4 cellular contexts compared by ENCODE assay signal in the genomic region with DNA sequence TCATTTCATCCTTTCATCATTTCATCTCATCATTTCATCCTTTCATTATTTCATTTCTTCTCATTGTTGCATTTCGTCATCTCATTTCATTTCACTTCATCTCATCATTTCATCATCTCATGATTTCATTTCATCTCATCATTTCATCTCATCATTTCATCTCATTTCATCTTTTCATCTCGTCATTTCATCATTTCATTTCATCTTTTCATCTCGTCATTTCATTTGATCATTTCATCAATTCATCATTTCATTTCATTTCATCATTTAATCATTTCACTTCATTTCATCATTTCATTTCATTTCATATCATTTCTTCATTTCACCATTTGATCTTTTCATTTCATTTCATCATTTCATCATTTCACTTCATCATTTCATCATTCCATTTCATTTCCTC.
A peak's percentile ranks its signal among the peaks of the same experiment; 100 is the strongest.
DNase-seq lines count a peak whose midpoint lies in the region; ATAC-seq, FAIRE-seq and TF ChIP-seq lines count a peak whose summit lies in the region.
"Not testable (repeated sequence)": the region's sequence is repeated elsewhere in the genome, so short reads cannot be mapped to it uniquely, and the experiment has no call there.

No MANE protein-coding gene starts in this region.

- H3K9ac ChIP-seq in GM12878 (ENCODE audit: control insufficient read depth, insufficient read depth, low read length): not testable (repeated sequence)

- H3K27ac ChIP-seq in HEK293 (ENCODE audit: extremely low read depth, low read depth, low read length); GM12878 (ENCODE audit: control insufficient read depth, insufficient read depth): not testable (repeated sequence)

- intact Hi-C loops in GM12878 (cut with micrococcal nuclease; ENCODE audit: unreplicated experiment): not testable (repeated sequence)

- H3K4me2 ChIP-seq in GM12878 (ENCODE audit: control insufficient read depth, insufficient read depth): not testable (repeated sequence)

- not testable (repeated sequence) for H3K79me2 ChIP-seq in GM12878 (ENCODE audit: control insufficient read depth, insufficient read depth, low read length)

- POLR2A ChIA-PET in HEK293 (lab: Yijun Ruan, JAX); GM12878 (lab: Charles Lee): not testable (repeated sequence)

- not testable (repeated sequence) for H3K4me1 ChIP-seq in HEK293 (ENCODE audit: control insufficient read depth, insufficient read depth, low read length); GM12878 (ENCODE audit: control insufficient read depth, insufficient read depth, low read length)

- not testable (repeated sequence) for H3K27me3 ChIP-seq in GM12878 (replicated peaks in 1 of 2; ENCODE audit: control insufficient read depth in 2 of 2, insufficient read depth in 2 of 2, low read length in 1 of 2)

- RAD21 ChIA-PET in GM12878 (lab: Charles Lee; ENCODE audit: unreplicated experiment): not testable (repeated sequence)

- in situ Hi-C loops in GM12878 (cut with MboI): not testable (repeated sequence)

- not testable (repeated sequence) for H2AFZ ChIP-seq in GM12878 (ENCODE audit: control insufficient read depth, low read depth, low read length)

- not testable (repeated sequence) for DNase-seq in GM12878 (ENCODE audit: low read depth, low spot score)

- CTCF ChIA-PET in HEK293 (lab: Yijun Ruan, JAX); GM12878 (lab: Yijun Ruan, JAX): not testable (repeated sequence)

- H3K36me3 ChIP-seq in HEK293 (ENCODE audit: control insufficient read depth in 2 of 2, insufficient read depth in 1 of 2, low read length in 2 of 2); GM12878 (ENCODE audit: control insufficient read depth in 2 of 2, insufficient read depth in 2 of 2, low read length in 1 of 2): not testable (repeated sequence)

- SMC1A ChIA-PET in GM12878 (lab: Charles Lee; ENCODE audit: uncharacterized antibody, unreplicated experiment): not testable (repeated sequence)

- not testable (repeated sequence) for ATAC-seq in GM12878

- H3K4me3 ChIP-seq in HEK293 (ENCODE audit: low read depth, low read length); GM12878: not testable (repeated sequence)

- not testable (repeated sequence) for BruUV-seq in GM12878 (replicated peaks; lab: Mats Ljungman, UMichigan)

- not testable (repeated sequence) for TF ChIP-seq CTCF in HEK293 (tag by site-specific recombination; IDR thresholded peaks at IDR 0.05); GM12878 (IDR thresholded peaks at IDR 0.05 in 2 of 3, conservative IDR thresholded peaks at IDR 0.05 in 1 of 3; ENCODE audit: control insufficient read depth in 2 of 3, extremely low read depth in 1 of 3, insufficient read depth in 1 of 3, low read depth in 3 of 3, low read length in 3 of 3)

- 18% methylated on average over 3 of the region's 3 CpGs for WGBS in GM12878 (ENCODE audit: insufficient coverage, insufficient replicate concordance, low lambda C conversion rate, missing lambda C conversion rate)

- TF ChIP-seq EP300 in GM12878 (IDR thresholded peaks at IDR 0.05; ENCODE audit: borderline replicate concordance in 1 of 2, control insufficient read depth in 1 of 2, low read depth in 2 of 2, low read length in 2 of 2): not testable (repeated sequence)

- FAIRE-seq in G401.6 (lab: Jason Lieb, UNC) (peak; percentile 56), endometrium (lab: Jason Lieb, UNC) (peak; percentile 85)
- not testable (repeated sequence) for FAIRE-seq in GM12878 (lab: Jason Lieb, UNC)

- not testable (repeated sequence) for H3K9me3 ChIP-seq in HEK293 (ENCODE audit: control insufficient read depth, insufficient read depth, low read depth, low read length); GM12878 (replicated peaks; ENCODE audit: control insufficient read depth, insufficient read depth, low read length)

- H4K20me1 ChIP-seq in GM12878 (ENCODE audit: control insufficient read depth, insufficient read depth): not testable (repeated sequence)

- TF ChIP-seq RAD21 in GM12878 (IDR thresholded peaks at IDR 0.05; ENCODE audit: insufficient read depth, low read depth, low read length): not testable (repeated sequence)

- TF ChIP-seq POLR2A in GM12878 (IDR thresholded peaks at IDR 0.05; ENCODE audit: low read depth, low read length): not testable (repeated sequence)

TF ChIP-seq in HEK293, 187 proteins besides CTCF, POLR2A, EP300 and RAD21:
- TF ChIP-seq, protein P1, sequence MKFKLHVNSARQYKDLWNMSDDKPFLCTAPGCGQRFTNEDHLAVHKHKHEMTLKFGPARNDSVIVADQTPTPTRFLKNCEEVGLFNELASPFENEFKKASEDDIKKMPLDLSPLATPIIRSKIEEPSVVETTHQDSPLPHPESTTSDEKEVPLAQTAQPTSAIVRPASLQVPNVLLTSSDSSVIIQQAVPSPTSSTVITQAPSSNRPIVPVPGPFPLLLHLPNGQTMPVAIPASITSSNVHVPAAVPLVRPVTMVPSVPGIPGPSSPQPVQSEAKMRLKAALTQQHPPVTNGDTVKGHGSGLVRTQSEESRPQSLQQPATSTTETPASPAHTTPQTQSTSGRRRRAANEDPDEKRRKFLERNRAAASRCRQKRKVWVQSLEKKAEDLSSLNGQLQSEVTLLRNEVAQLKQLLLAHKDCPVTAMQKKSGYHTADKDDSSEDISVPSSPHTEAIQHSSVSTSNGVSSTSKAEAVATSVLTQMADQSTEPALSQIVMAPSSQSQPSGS (tag by site-specific recombination; IDR thresholded peaks at IDR 0.05; ENCODE audit: low read depth): peak; percentile 84
- TF ChIP-seq ZNF366 (tag by site-specific recombination; conservative IDR thresholded peaks at IDR 0.05): peak; percentile 29; the same call in 1 of the 2 replicates

TF ChIP-seq in GM12878, 131 proteins besides CTCF, POLR2A, EP300 and RAD21:
- TF ChIP-seq ZNF24 (IDR thresholded peaks at IDR 0.05): peak; percentile 39; the same call in 1 of the 2 replicates
TF ChIP-seq in GM12878: peak in this region for 1; not testable (repeated sequence) for 130.
